In genomic region chr21:42809577-42810440, GRCh38 we compare ENCODE assay signal across 2 cellular contexts.
TF ChIP-seq lines count a peak whose summit lies in the region.

No MANE protein-coding gene starts in this region.

TF ChIP-seq in HEK293, 187 proteins besides CTCF, POLR2A, EP300 and RAD21 (continued from another document):
- no peak for TF ChIP-seq ZNF362 (tag by site-specific recombination; IDR thresholded peaks at IDR 0.05)
- 0 out of 2 replicates have a peak, but pooled peaks have one; percentile 48 for TF ChIP-seq ZNF48 (tag by site-specific recombination; IDR thresholded peaks at IDR 0.05)
- 0 out of 2 replicates have a peak, but pooled peaks have one; percentile 53 for TF ChIP-seq ZNF621 (tag by site-specific recombination; IDR thresholded peaks at IDR 0.05)
- no peak for TF ChIP-seq ZBTB1 (tag by site-specific recombination; IDR thresholded peaks at IDR 0.05)

TF ChIP-seq in SK-N-SH, 30 proteins besides CTCF, POLR2A, EP300 and RAD21 (continued from another document):
- TF ChIP-seq REST (IDR thresholded peaks at IDR 0.05; ENCODE audit: low read depth, low read length) (no peak), ELF1 (IDR thresholded peaks at IDR 0.05) (no peak), YY1 (IDR thresholded peaks at IDR 0.05; ENCODE audit: low read depth) (no peak)
